13 cellular contexts compared by ENCODE assay signal in the genomic region with DNA sequence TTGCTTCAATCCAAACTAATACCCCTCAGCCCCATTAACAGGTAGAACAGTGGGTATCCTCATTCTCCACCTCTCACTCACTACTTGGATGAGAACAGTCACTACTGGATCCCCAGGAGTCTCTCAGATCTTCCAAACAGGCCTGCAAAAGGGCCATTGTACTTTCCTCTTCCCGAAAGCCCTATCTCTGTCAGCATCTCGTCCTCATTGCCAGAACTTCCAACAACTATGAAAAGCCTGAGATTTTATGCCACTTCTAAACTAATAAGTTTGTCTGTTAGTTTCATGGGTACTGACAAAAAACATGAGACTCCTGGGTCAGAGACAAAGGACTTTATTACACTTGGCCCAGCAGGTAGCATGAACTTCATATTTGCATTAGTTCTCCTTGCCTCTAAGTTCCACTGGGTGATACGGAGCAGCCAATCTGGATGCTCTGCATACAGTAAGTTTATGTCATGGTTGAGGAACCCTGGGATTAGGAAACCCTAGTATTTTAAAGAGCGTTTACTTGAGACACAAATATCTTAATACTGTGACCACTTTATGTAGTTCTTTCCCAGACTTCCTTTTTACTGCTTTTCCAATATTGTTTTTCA. TPM values are rescaled to one million over a fixed set of nuclear protein-coding genes. Genes with fewer than 3 reads are reported as not detected.
DNase-seq lines count a peak whose midpoint lies in the region; ATAC-seq and TF ChIP-seq lines count a peak whose summit lies in the region.
"Had no signal": no experiment of that assay in that cellular context is flagged by ENCODE, and none has a peak within 500 bp of the region (broad histone marks: within the 10 kb centered on the region; RNA-seq: fewer than 3 reads in every experiment).

No MANE protein-coding gene starts in this region.

- no peak for DNase-seq in GM06990 (ENCODE audit: extremely low read depth, insufficient read length)
- no peak for DNase-seq in activated T-helper 1 cell treated with anti-CD3 and anti-CD28 coated beads, Interleukin-12 subunit alpha, Interleukin-12 subunit beta, Interleukin-2, Interleukin-4 antibody, amounts not matched to agents 30 ng/mL and 10 ng/mL and 1 ng/mL, durations not matched to agents 14 hours and 24 hours and 36 hours (ENCODE audit: low spot score)
- DNase-seq in naive thymus-derived CD4-positive, alpha-beta T cell = peak in 1 of 9 donors; percentile 24
- no peak for DNase-seq in tibial nerve (ENCODE audit: low spot score in 2 of 2)
- no peak for DNase-seq in NCI-H2227 (lab: John Stamatoyannopoulos, UW; ENCODE audit: unreplicated experiment)
- DNase-seq in dedifferentiated amniotic fluid mesenchymal stem cell (ENCODE audit: extremely low spot score) = no peak
- DNase-seq: activated effector memory CD4-positive, alpha-beta T cell treated with anti-CD3 and anti-CD28 coated beads, Interleukin-2, amount 50 U/mL, for 16 hours; DMS79 treated with DMSO at 0.1 percent for 48 hours; NCI-H510A had no signal

- CTCF ChIA-PET in naive thymus-derived CD4-positive, alpha-beta T cell (lab: Charles Lee) = interaction anchor here (3.8 kb wide), 1 partner anchor 9 kb away, joined by 12 read pairs; no protein-coding TSS in a partner anchor

- peak overlapping the region; percentile 71 for H3K4me3 Mint-ChIP-seq in activated T-helper 1 cell treated with anti-CD3 and anti-CD28 coated beads, Interleukin-12 subunit alpha, Interleukin-12 subunit beta, Interleukin-2, Interleukin-4 antibody, amounts not matched to agents 30 ng/mL and 10 ng/mL and 1 ng/mL, durations not matched to agents 14 hours and 24 hours and 36 hours
- H3K4me3 Mint-ChIP-seq in naive thymus-derived CD4-positive, alpha-beta T cell = peak overlapping the region; percentile 77 to 94 (median 82)

- 76 to 85% methylated on average over 4 of the region's 4 CpGs for WGBS in tibial nerve, 2 donors

- no peaks in the 10 kb centered on the region for H3K27me3 Mint-ChIP-seq in activated T-helper 1 cell treated with anti-CD3 and anti-CD28 coated beads, Interleukin-12 subunit alpha, Interleukin-12 subunit beta, Interleukin-2, Interleukin-4 antibody, amounts not matched to agents 30 ng/mL and 10 ng/mL and 1 ng/mL, durations not matched to agents 14 hours and 24 hours and 36 hours (ENCODE audit: insufficient read depth)
- no peaks in the 10 kb centered on the region for H3K27me3 Mint-ChIP-seq in naive thymus-derived CD4-positive, alpha-beta T cell

- TF ChIP-seq POLR2A in tibial nerve (IDR thresholded peaks at IDR 0.05) = no peak

- peak overlapping the region; percentile 94 for H3K27ac Mint-ChIP-seq in activated T-helper 1 cell treated with anti-CD3 and anti-CD28 coated beads, Interleukin-12 subunit alpha, Interleukin-12 subunit beta, Interleukin-2, Interleukin-4 antibody, amounts not matched to agents 30 ng/mL and 10 ng/mL and 1 ng/mL, durations not matched to agents 14 hours and 24 hours and 36 hours
- peak overlapping the region; percentile 91 to 99 (median 96) for H3K27ac Mint-ChIP-seq in naive thymus-derived CD4-positive, alpha-beta T cell

- peaks cover 53% of the 10 kb centered on the region for H3K4me1 Mint-ChIP-seq in activated T-helper 1 cell treated with anti-CD3 and anti-CD28 coated beads, Interleukin-12 subunit alpha, Interleukin-12 subunit beta, Interleukin-2, Interleukin-4 antibody, amounts not matched to agents 30 ng/mL and 10 ng/mL and 1 ng/mL, durations not matched to agents 14 hours and 24 hours and 36 hours (ENCODE audit: low read depth)
- peaks cover 18 to 50% (median 39%) of the 10 kb centered on the region in 7 donors for H3K4me1 Mint-ChIP-seq in naive thymus-derived CD4-positive, alpha-beta T cell

- H3K36me3 ChIP-seq in GM06990 (ENCODE audit: control insufficient read depth, insufficient read depth, low read length) = no peaks in the 10 kb centered on the region
- no peaks in the 10 kb centered on the region for H3K36me3 ChIP-seq in naive thymus-derived CD4-positive, alpha-beta T cell (ENCODE audit: control insufficient read depth in 2 of 3, insufficient read depth in 3 of 3, low read length in 3 of 3)
- H3K36me3 ChIP-seq in tibial nerve = no peaks in the 10 kb centered on the region
- H3K36me3 ChIP-seq: right atrium auricular region had no signal

- TF ChIP-seq EP300 in tibial nerve (IDR thresholded peaks at IDR 0.05) = no peak

- H3K4me3 ChIP-seq in GM06990 (replicated peaks; ENCODE audit: low read depth, low read length) (peak overlapping the region; percentile 50), tibial nerve (peak overlapping the region in 1 of 4 donors; percentile 20)
- peak overlapping the region; percentile 59 for H3K4me3 ChIP-seq in naive thymus-derived CD4-positive, alpha-beta T cell (ENCODE audit: low read length)

- peaks cover 7 to 30% of the 10 kb centered on the region in 2 donors for H3K4me1 ChIP-seq in naive thymus-derived CD4-positive, alpha-beta T cell (ENCODE audit: control insufficient read depth in 2 of 2, insufficient read depth in 2 of 2, low read length in 2 of 2)
- H3K4me1 ChIP-seq in tibial nerve = no peaks in the 10 kb centered on the region
- H3K4me1 ChIP-seq: right atrium auricular region had no signal

- peaks cover 11% of the 10 kb centered on the region for H3K36me3 Mint-ChIP-seq in activated T-helper 1 cell treated with anti-CD3 and anti-CD28 coated beads, Interleukin-12 subunit alpha, Interleukin-12 subunit beta, Interleukin-2, Interleukin-4 antibody, amounts not matched to agents 30 ng/mL and 10 ng/mL and 1 ng/mL, durations not matched to agents 14 hours and 24 hours and 36 hours (ENCODE audit: low read depth)
- H3K36me3 Mint-ChIP-seq in naive thymus-derived CD4-positive, alpha-beta T cell = peaks cover 4 to 33% (median 9%) of the 10 kb centered on the region in 5 donors

- ATAC-seq in HG02885 (IDR thresholded peaks at IDR 0.05; ENCODE audit: poor library complexity, unreplicated experiment) (peak; percentile 33), GM19452 (IDR thresholded peaks at IDR 0.05; ENCODE audit: unreplicated experiment) (no peak)
- no peak for ATAC-seq in naive thymus-derived CD4-positive, alpha-beta T cell

- TF ChIP-seq CTCF in GM06990 (IDR thresholded peaks at IDR 0.05; ENCODE audit: insufficient read depth, low read length, poor library complexity, severe bottlenecking) = no peak
- TF ChIP-seq CTCF in tibial nerve (IDR thresholded peaks at IDR 0.05) = no peak

- POLR2A ChIA-PET in naive thymus-derived CD4-positive, alpha-beta T cell (lab: Charles Lee) = interaction anchor here (1.1 to 2.3 kb wide), 4 partner anchors 9 to 140 kb away, joined by 3 to 9 read pairs (median 4); no protein-coding TSS in a partner anchor

- intact Hi-C loops in activated T-helper 1 cell treated with anti-CD3 and anti-CD28 coated beads, Interleukin-12 subunit alpha, Interleukin-12 subunit beta, Interleukin-2, Interleukin-4 antibody, amounts not matched to agents 30 ng/mL and 10 ng/mL and 1 ng/mL, durations not matched to agents 14 hours and 24 hours and 36 hours (cut with micrococcal nuclease) = loop anchor here (1.0 kb wide), 3 partner anchors 9 to 16 kb away; no protein-coding TSS in a partner anchor
- intact Hi-C loops in naive thymus-derived CD4-positive, alpha-beta T cell (cut with micrococcal nuclease) = loop anchor here (1.0 to 10.0 kb wide), 3 partner anchors 9 to 516 kb away; partner anchors contain the start of gene ITLN2 (in 1 of the 2)

- H3K27me3 ChIP-seq in GM06990 (replicated peaks; ENCODE audit: control insufficient read depth, insufficient read depth, low read length) (no peaks in the 10 kb centered on the region), tibial nerve (no peaks in the 10 kb centered on the region)
- H3K27me3 ChIP-seq in naive thymus-derived CD4-positive, alpha-beta T cell (ENCODE audit: control insufficient read depth in 2 of 2, insufficient read depth in 2 of 2, low read length in 2 of 2) = no peaks in the 10 kb centered on the region
- H3K27me3 ChIP-seq: right atrium auricular region had no signal

- peak overlapping the region; percentile 80 for H3K27ac ChIP-seq in naive thymus-derived CD4-positive, alpha-beta T cell (ENCODE audit: low read depth, low read length)
- H3K27ac ChIP-seq in tibial nerve = peak overlapping the region in 1 of 4 donors; percentile 62
- H3K27ac ChIP-seq: right atrium auricular region had no signal

- H3K9me3 Mint-ChIP-seq in activated T-helper 1 cell treated with anti-CD3 and anti-CD28 coated beads, Interleukin-12 subunit alpha, Interleukin-12 subunit beta, Interleukin-2, Interleukin-4 antibody, amounts not matched to agents 30 ng/mL and 10 ng/mL and 1 ng/mL, durations not matched to agents 14 hours and 24 hours and 36 hours = peaks cover 23% of the 10 kb centered on the region
- peaks cover 2 to 18% (median 9%) of the 10 kb centered on the region in 11 donors for H3K9me3 Mint-ChIP-seq in naive thymus-derived CD4-positive, alpha-beta T cell

- H3K9me3 ChIP-seq in naive thymus-derived CD4-positive, alpha-beta T cell (ENCODE audit: control insufficient read depth in 2 of 3, low read length in 3 of 3) = no peaks in the 10 kb centered on the region
- no peaks in the 10 kb centered on the region for H3K9me3 ChIP-seq in tibial nerve
- H3K9me3 ChIP-seq: right atrium auricular region had no signal

RNA-seq across cellular contexts. Expression of gene VANGL2, which starts 38.1 kb away (rescaled TPM):
- total RNA-seq in activated T-helper 1 cell treated with anti-CD3 and anti-CD28 coated beads, Interleukin-12 subunit alpha, Interleukin-12 subunit beta, Interleukin-2, Interleukin-4 antibody, amounts not matched to agents 30 ng/mL and 10 ng/mL and 1 ng/mL, durations not matched to agents 14 hours and 24 hours and 36 hours = not detected in 2 replicates
- total RNA-seq in naive thymus-derived CD4-positive, alpha-beta T cell = under 1 TPM in 2 of 5 experiments, not detected in 3; 0.05 to 0.13 TPM
- not detected for polyA plus RNA-seq in naive thymus-derived CD4-positive, alpha-beta T cell
- 1 to 10 TPM in 3 of 4 donors, under 1 TPM in 1; 0.84 to 2.0 (median 1.4) TPM for total RNA-seq in tibial nerve
- total RNA-seq: T-helper 2 cell treated with Interferon-gamma antibody and Interleukin-4, amounts not matched to agents 100 ng/mL and 5 ng/mL, for 36 hours had no signal
